ENCODE assay signal across 26 cellular contexts in genomic region chr11:19873730-19874129, GRCh38.
DNase-seq lines count a peak whose midpoint lies in the region; FAIRE-seq and TF ChIP-seq lines count a peak whose summit lies in the region.
"Had no signal": no experiment of that assay in that cellular context is flagged by ENCODE, and none has a peak within 500 bp of the region (broad histone marks: within the 10 kb centered on the region; RNA-seq: fewer than 3 reads in every experiment).

No MANE protein-coding gene starts in this region.

- 43% methylated on average over 1 of the region's 1 CpG for WGBS in HUES64
- WGBS in stomach, 5 donors = 31 to 67% (median 33%) methylated on average over 1 of the region's 1 CpG

- H3K9me3 ChIP-seq in HUES64 (ENCODE audit: insufficient read depth, low read depth, low read length) (no peaks in the 10 kb centered on the region), stomach (no peaks in the 10 kb centered on the region)
- H3K9me3 ChIP-seq: esophagus muscularis mucosa, gastroesophageal sphincter, upper lobe of left lung had no signal

- H3K9ac ChIP-seq in HUES64 (ENCODE audit: low read depth, low read length) = no peak overlapping the region

- H3K27ac ChIP-seq in HUES64 (ENCODE audit: low read depth, low read length) (peak overlapping the region; percentile 41), stomach (no peak overlapping the region)
- H3K27ac ChIP-seq: esophagus muscularis mucosa, gastroesophageal sphincter, upper lobe of left lung had no signal

- TF ChIP-seq POLR2A in stomach (IDR thresholded peaks at IDR 0.05) = no peak
- TF ChIP-seq POLR2A in H54 (IDR thresholded peaks at IDR 0.05; ENCODE audit: low read depth, low read length) = no peak

- intact Hi-C loops in stomach (cut with DNase I; ENCODE audit: low total_unique reads) = no loop called here

- TF ChIP-seq EP300 in stomach (IDR thresholded peaks at IDR 0.05) = no peak

- TF ChIP-seq CTCF in stomach (IDR thresholded peaks at IDR 0.05) = no peak

- H3K36me3 ChIP-seq in HUES64 (ENCODE audit: insufficient read depth, low read length) = no peaks in the 10 kb centered on the region
- H3K36me3 ChIP-seq in stomach = peaks cover 0 to 14% (median 11%) of the 10 kb centered on the region in 4 donors

- no peak for FAIRE-seq in HTR-8/SVneo (lab: Jason Lieb, UNC)
- FAIRE-seq in H54 (lab: Jason Lieb, UNC) = no peak
- FAIRE-seq: small intestine had no signal

- no peaks in the 10 kb centered on the region for H3K27me3 ChIP-seq in HUES64 (ENCODE audit: insufficient read depth, low read length)
- H3K27me3 ChIP-seq in stomach = no peaks in the 10 kb centered on the region
- H3K27me3 ChIP-seq: esophagus muscularis mucosa, gastroesophageal sphincter, upper lobe of left lung had no signal

- H3K4me3 ChIP-seq in HUES64 (ENCODE audit: low read length) = no peak overlapping the region
- no peak overlapping the region for H3K4me3 ChIP-seq in stomach
- H3K4me3 ChIP-seq: esophagus muscularis mucosa, gastroesophageal sphincter, upper lobe of left lung had no signal

- H3K4me1 ChIP-seq in HUES64 (ENCODE audit: insufficient read depth, low read length) = peaks cover 30% of the 10 kb centered on the region
- peaks cover 0 to 26% (median 9%) of the 10 kb centered on the region in 4 donors for H3K4me1 ChIP-seq in stomach
- H3K4me1 ChIP-seq: upper lobe of left lung had no signal

- DNase-seq in DMS53 (lab: John Stamatoyannopoulos, UW) (peak; percentile 30), NCI-H510A treated with DMSO at 0.1 percent for 48 hours (lab: John Stamatoyannopoulos, UW) (peak; percentile 59), iPS-NIHi11 (ENCODE audit: low spot score) (peak; percentile 33), stomach (no peak), HTR-8/SVneo (ENCODE audit: insufficient read length, low spot score) (no peak), H54 (ENCODE audit: insufficient read length, low spot score) (no peak)
- DNase-seq in stimulated activated CD4-positive, alpha-beta T cell treated with anti-CD3 and anti-CD28 coated beads, Interleukin-2, amount 100 ng/mL, for 48 hours = no peak
- DNase-seq: activated CD4-positive, alpha-beta T cell treated with anti-CD3 and anti-CD28 coated beads for 36 hours; activated naive CD4-positive, alpha-beta T cell treated with anti-CD3 and anti-CD28 coated beads, Interleukin-2, amount 10 ng/mL, durations not matched to agents 7 days and 5 days; activated T-cell treated with anti-CD3 and anti-CD28 coated beads, Interleukin-2, amount 50 U/mL, for 72 hours; anterior cingulate cortex; cerebellar nuclear complex; effector CD8-positive, alpha-beta T cell; H9; Kasumi-1; left cardiac atrium; OCI-M1; posterior cingulate gyrus; SIG-M5; small intestine; stimulated activated CD4-positive, alpha-beta T cell treated with anti-CD3 and anti-CD28 coated beads, Interleukin-4, amount 100 ng/mL, for 4 hours; T-cell; upper lobe of left lung had no signal

Comparison
In these comparisons a context has a peak if more than half of its experiments do, and no peak if none do; other contexts are left out.
1. DNase-seq: peak in DMS53 (single experiment), NCI-H510A treated with DMSO at 0.1 percent for 48 hours (single experiment) and iPS-NIHi11 (single experiment); none in stomach (single experiment), stimulated activated CD4-positive, alpha-beta T cell treated with anti-CD3 and anti-CD28 coated beads, Interleukin-2, amount 100 ng/mL, for 48 hours (0 of 2), HTR-8/SVneo (single experiment) and H54 (single experiment).